In genomic region chr13:73464758-73465628, GRCh38 we compare ENCODE assay signal across 1 cellular context.
TF ChIP-seq lines count a peak whose summit lies in the region.

No MANE protein-coding gene starts in this region.

TF ChIP-seq in K562, 482 proteins besides CTCF, POLR2A, EP300 and RAD21 (continued from another document):
- TF ChIP-seq ZNF395 (CRISPR knock-in tag; IDR thresholded peaks at IDR 0.05) (peak; percentile 63; the same call in 1 of the 2 replicates), NCOR1 (IDR thresholded peaks at IDR 0.05) (peak; percentile 68), TEAD4 (IDR thresholded peaks at IDR 0.05; ENCODE audit: low read length) (peak; percentile 76), TEAD4 (CRISPR knock-in tag; IDR thresholded peaks at IDR 0.05; ENCODE audit: borderline replicate concordance) (no peak), ARNT (IDR thresholded peaks at IDR 0.05) (peak in 1 of 2 experiments; percentile 51; a peak in 1 of 4 replicates), ZNF592 (IDR thresholded peaks at IDR 0.05) (peak; percentile 35; the same call in 1 of the 2 replicates), MTA2 (IDR thresholded peaks at IDR 0.05; ENCODE audit: low read depth) (peak; percentile 58; the same call in 1 of the 2 replicates), HSF4 (CRISPR knock-in tag; IDR thresholded peaks at IDR 0.05; ENCODE audit: borderline replicate concordance) (no peak), ZNF354B (CRISPR knock-in tag; IDR thresholded peaks at IDR 0.05) (no peak), CBFA2T3 (IDR thresholded peaks at IDR 0.05) (peak; percentile 85), MEIS2 (IDR thresholded peaks at IDR 0.05; ENCODE audit: partially characterized antibody) (peak; percentile 26), TCF3 (CRISPR knock-in tag; IDR thresholded peaks at IDR 0.05) (peak; percentile 71), KLF16 (IDR thresholded peaks at IDR 0.05) (no peak), MEF2D (tag; conservative IDR thresholded peaks at IDR 0.05; ENCODE audit: low read depth) (0 out of 2 replicates have a peak, but pooled peaks have one; percentile 17), MAFK (IDR thresholded peaks at IDR 0.05; ENCODE audit: low read length) (no peak), TAL1 (IDR thresholded peaks at IDR 0.05) (peak; percentile 78), SAFB2 (IDR thresholded peaks at IDR 0.05; ENCODE audit: borderline replicate concordance, low read depth, low read length, severe bottlenecking) (no peak), SMARCA4 (IDR thresholded peaks at IDR 0.05) (peak; percentile 24; the same call in 1 of the 2 replicates), ZNF121 (CRISPR knock-in tag; conservative IDR thresholded peaks at IDR 0.05) (no peak), GTF3C2 (IDR thresholded peaks at IDR 0.05; ENCODE audit: borderline replicate concordance, extremely low read depth, insufficient read length) (no peak), STAT5A (IDR thresholded peaks at IDR 0.05; ENCODE audit: borderline replicate concordance, low read length) (0 out of 2 replicates have a peak, but pooled peaks have one; percentile 13), LEF1 (IDR thresholded peaks at IDR 0.05) (peak; percentile 68), GABPB1 (CRISPR knock-in tag; IDR thresholded peaks at IDR 0.05) (no peak)
